1 cellular context compared by ENCODE assay signal in genomic region chr22:49999901-50000586, GRCh38.
TF ChIP-seq lines count a peak whose summit lies in the region.

No MANE protein-coding gene starts in this region.

TF ChIP-seq in IMR-90, 13 proteins besides CTCF, POLR2A, EP300 and RAD21 (continued from another document):
- no peak for TF ChIP-seq USF2 (IDR thresholded peaks at IDR 0.05; ENCODE audit: low read depth, low read length)
- no peak for TF ChIP-seq FOS (IDR thresholded peaks at IDR 0.05; ENCODE audit: low read depth, low read length)
- no peak for TF ChIP-seq CEBPB (IDR thresholded peaks at IDR 0.05; ENCODE audit: low read depth, low read length)
- no peak for TF ChIP-seq RCOR1 (IDR thresholded peaks at IDR 0.05; ENCODE audit: insufficient replicate concordance, low read length)
